ENCODE assay signal across 11 cellular contexts in the genomic region with DNA sequence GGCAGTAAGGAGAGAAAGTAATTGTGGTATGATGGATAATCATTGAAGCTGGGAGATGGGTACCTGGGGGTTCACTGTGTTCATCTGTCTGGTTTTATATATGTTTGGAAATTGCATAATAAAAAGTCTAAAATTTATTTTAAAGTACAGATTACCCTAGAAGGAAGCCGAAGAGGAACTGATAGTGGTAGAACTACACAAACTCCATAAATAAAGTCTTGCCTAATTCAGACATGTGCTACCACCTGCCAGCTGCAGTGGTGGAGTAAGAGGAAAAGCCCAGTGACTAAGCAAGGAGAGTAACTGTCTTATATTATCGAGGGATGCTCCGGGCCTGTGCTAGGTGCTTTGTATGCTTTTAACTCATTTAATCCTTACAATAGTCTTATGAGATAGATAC. TPM values are rescaled to one million over a fixed set of nuclear protein-coding genes. Genes with fewer than 3 reads are reported as not detected.
DNase-seq lines count a peak whose midpoint lies in the region; ATAC-seq and TF ChIP-seq lines count a peak whose summit lies in the region.
"Had no signal": no experiment of that assay in that cellular context is flagged by ENCODE, and none has a peak within 500 bp of the region (broad histone marks: within the 10 kb centered on the region; RNA-seq: fewer than 3 reads in every experiment).

No MANE protein-coding gene starts in this region.

- in situ Hi-C loops in transverse colon (cut with MboI; ENCODE audit: low pct_ligation_motif_present in 1 of 4, low pct_unique_long_range_greater_than_20kb in 1 of 4, low sequenced_read_pairs in 3 of 4), result no loop called here

- intact Hi-C loops in naive thymus-derived CD4-positive, alpha-beta T cell (cut with micrococcal nuclease), result no loop called here
- intact Hi-C loops in colonic mucosa (cut with DNase I), result no loop called here
- intact Hi-C loops in transverse colon (cut with DNase I; ENCODE audit: low total_unique reads), result no loop called here

- peaks cover 0 to 15% (median 10%) of the 10 kb centered on the region in 7 donors for H3K4me1 Mint-ChIP-seq in naive thymus-derived CD4-positive, alpha-beta T cell
- peaks cover 12% of the 10 kb centered on the region for H3K4me1 Mint-ChIP-seq in activated CD4-positive, alpha-beta memory T cell treated with anti-CD3 and anti-CD28 coated beads, Interleukin-2, amount 10 ng/mL, durations not matched to agents 7 days and 5 days

- no peak overlapping the region for H3K27ac ChIP-seq in MM.1S (ENCODE audit: low read length)
- H3K27ac ChIP-seq in naive thymus-derived CD4-positive, alpha-beta T cell (ENCODE audit: low read depth, low read length), result no peak overlapping the region
- no peak overlapping the region for H3K27ac ChIP-seq in colonic mucosa
- no peak overlapping the region for H3K27ac ChIP-seq in transverse colon
- no peak overlapping the region for H3K27ac ChIP-seq in coronary artery
- H3K27ac ChIP-seq: esophagus squamous epithelium had no signal

- H3K9me3 Mint-ChIP-seq in naive thymus-derived CD4-positive, alpha-beta T cell, result no peaks in the 10 kb centered on the region
- no peaks in the 10 kb centered on the region for H3K9me3 Mint-ChIP-seq in activated CD4-positive, alpha-beta memory T cell treated with anti-CD3 and anti-CD28 coated beads, Interleukin-2, amount 10 ng/mL, durations not matched to agents 7 days and 5 days
- H3K9me3 Mint-ChIP-seq: activated naive CD4-positive, alpha-beta T cell treated with anti-CD3 and anti-CD28 coated beads, Interleukin-2, amount 50 U/mL, for 24 hours; T-cell had no signal

- CTCF ChIA-PET in naive thymus-derived CD4-positive, alpha-beta T cell (lab: Charles Lee), result no interaction called here
- CTCF ChIA-PET in activated CD4-positive, alpha-beta memory T cell treated with anti-CD3 and anti-CD28 coated beads, Interleukin-2, amount 10 ng/mL, durations not matched to agents 7 days and 5 days (lab: Charles Lee), result interaction anchor here (1.0 kb wide), 1 partner anchor 122 kb away, joined by 3 read pairs; no protein-coding TSS in a partner anchor

- POLR2A ChIA-PET in naive thymus-derived CD4-positive, alpha-beta T cell (lab: Charles Lee), result interaction anchor here (0.9 to 1.3 kb wide), 4 partner anchors 51 to 86 kb away, joined by 3 to 4 read pairs (median 3); partner anchors contain the start of gene HNRNPU
- POLR2A ChIA-PET in activated CD4-positive, alpha-beta memory T cell treated with anti-CD3 and anti-CD28 coated beads, Interleukin-2, amount 10 ng/mL, durations not matched to agents 7 days and 5 days (lab: Charles Lee), result interaction anchor here (1.5 kb wide), 1 partner anchor 57 kb away, joined by 3 read pairs; no protein-coding TSS in a partner anchor

- H3K4me3 Mint-ChIP-seq in naive thymus-derived CD4-positive, alpha-beta T cell, result no peak overlapping the region
- no peak overlapping the region for H3K4me3 Mint-ChIP-seq in activated CD4-positive, alpha-beta memory T cell treated with anti-CD3 and anti-CD28 coated beads, Interleukin-2, amount 10 ng/mL, durations not matched to agents 7 days and 5 days
- H3K4me3 Mint-ChIP-seq: activated naive CD4-positive, alpha-beta T cell treated with anti-CD3 and anti-CD28 coated beads, Interleukin-2, amount 50 U/mL, for 24 hours; T-cell had no signal

- H3K9me2 ChIP-seq in MM.1S (replicated peaks; ENCODE audit: insufficient read depth, low read length), result no peaks in the 10 kb centered on the region

- H3K9ac ChIP-seq in MM.1S (ENCODE audit: low read length) (no peak overlapping the region), colonic mucosa (ENCODE audit: low read depth in 2 of 2, low read length in 2 of 2) (no peak overlapping the region)

- no peaks in the 10 kb centered on the region for H3F3A ChIP-seq in MM.1S (ENCODE audit: insufficient read depth, low read length)

- H3K4me2 ChIP-seq in MM.1S (ENCODE audit: low read depth, low read length), result no peak overlapping the region

- H3K27ac Mint-ChIP-seq in naive thymus-derived CD4-positive, alpha-beta T cell, result peak overlapping the region in 1 of 9 donors; percentile 71
- H3K27ac Mint-ChIP-seq in activated CD4-positive, alpha-beta memory T cell treated with anti-CD3 and anti-CD28 coated beads, Interleukin-2, amount 10 ng/mL, durations not matched to agents 7 days and 5 days, result no peak overlapping the region
- H3K27ac Mint-ChIP-seq: activated naive CD4-positive, alpha-beta T cell treated with anti-CD3 and anti-CD28 coated beads, Interleukin-2, amount 50 U/mL, for 24 hours; T-cell had no signal

- no peak for TF ChIP-seq POLR2A in transverse colon (IDR thresholded peaks at IDR 0.05)

- H3K27me3 ChIP-seq in MM.1S (replicated peaks; ENCODE audit: insufficient read depth, low read length) (no peaks in the 10 kb centered on the region; the same call in 1 of the 2 replicates), colonic mucosa (no peaks in the 10 kb centered on the region), transverse colon (no peaks in the 10 kb centered on the region)
- no peaks in the 10 kb centered on the region for H3K27me3 ChIP-seq in naive thymus-derived CD4-positive, alpha-beta T cell (ENCODE audit: control insufficient read depth in 2 of 2, insufficient read depth in 2 of 2, low read length in 2 of 2)
- H3K27me3 ChIP-seq: esophagus squamous epithelium had no signal

- no peak overlapping the region for H3K4me3 ChIP-seq in MM.1S (ENCODE audit: low read length)
- H3K4me3 ChIP-seq in naive thymus-derived CD4-positive, alpha-beta T cell (ENCODE audit: low read length), result no peak overlapping the region
- H3K4me3 ChIP-seq in colonic mucosa, result no peak overlapping the region
- no peak overlapping the region for H3K4me3 ChIP-seq in transverse colon
- no peak overlapping the region for H3K4me3 ChIP-seq in coronary artery
- H3K4me3 ChIP-seq: esophagus squamous epithelium had no signal

- no peak for TF ChIP-seq EP300 in transverse colon (IDR thresholded peaks at IDR 0.05; ENCODE audit: low read depth)

- H3K79me2 ChIP-seq in MM.1S (ENCODE audit: low read length), result no peaks in the 10 kb centered on the region

- peaks cover 0 to 31% (median 0%) of the 10 kb centered on the region in 5 donors for H3K27me3 Mint-ChIP-seq in naive thymus-derived CD4-positive, alpha-beta T cell
- peaks cover 19% of the 10 kb centered on the region for H3K27me3 Mint-ChIP-seq in activated CD4-positive, alpha-beta memory T cell treated with anti-CD3 and anti-CD28 coated beads, Interleukin-2, amount 10 ng/mL, durations not matched to agents 7 days and 5 days
- H3K27me3 Mint-ChIP-seq: activated naive CD4-positive, alpha-beta T cell treated with anti-CD3 and anti-CD28 coated beads, Interleukin-2, amount 50 U/mL, for 24 hours had no signal

- H4K20me1 ChIP-seq in MM.1S (ENCODE audit: insufficient read depth, low read length), result no peaks in the 10 kb centered on the region

- no peaks in the 10 kb centered on the region for H3K36me3 Mint-ChIP-seq in naive thymus-derived CD4-positive, alpha-beta T cell
- H3K36me3 Mint-ChIP-seq in activated CD4-positive, alpha-beta memory T cell treated with anti-CD3 and anti-CD28 coated beads, Interleukin-2, amount 10 ng/mL, durations not matched to agents 7 days and 5 days (ENCODE audit: low read depth), result no peaks in the 10 kb centered on the region
- H3K36me3 Mint-ChIP-seq: activated naive CD4-positive, alpha-beta T cell treated with anti-CD3 and anti-CD28 coated beads, Interleukin-2, amount 50 U/mL, for 24 hours; T-cell had no signal

- H3K9me3 ChIP-seq in MM.1S (replicated peaks; ENCODE audit: insufficient read depth, low read length) (no peaks in the 10 kb centered on the region), colonic mucosa (no peaks in the 10 kb centered on the region), transverse colon (no peaks in the 10 kb centered on the region)
- H3K9me3 ChIP-seq in naive thymus-derived CD4-positive, alpha-beta T cell (ENCODE audit: control insufficient read depth in 2 of 3, low read length in 3 of 3), result no peaks in the 10 kb centered on the region
- H3K9me3 ChIP-seq: esophagus squamous epithelium had no signal

- no peaks in the 10 kb centered on the region for H3K36me3 ChIP-seq in MM.1S (replicated peaks; ENCODE audit: insufficient read depth, low read length)
- H3K36me3 ChIP-seq in naive thymus-derived CD4-positive, alpha-beta T cell (ENCODE audit: control insufficient read depth in 2 of 3, insufficient read depth in 3 of 3, low read length in 3 of 3), result no peaks in the 10 kb centered on the region
- no peaks in the 10 kb centered on the region for H3K36me3 ChIP-seq in colonic mucosa
- H3K36me3 ChIP-seq in transverse colon, result no peaks in the 10 kb centered on the region
- H3K36me3 ChIP-seq: esophagus squamous epithelium had no signal

- no peak overlapping the region for H2AFZ ChIP-seq in MM.1S (ENCODE audit: low read length)

- ATAC-seq in GM19043 (IDR thresholded peaks at IDR 0.05; ENCODE audit: low read depth, unreplicated experiment), result peak; percentile 57
- peak; percentile 53 for ATAC-seq in HG02763 (IDR thresholded peaks at IDR 0.05; ENCODE audit: unreplicated experiment)
- ATAC-seq in naive thymus-derived CD4-positive, alpha-beta T cell, result peak; percentile 19
- ATAC-seq: T-cell had no signal

- peaks cover 6% of the 10 kb centered on the region for H3K4me1 ChIP-seq in MM.1S (ENCODE audit: low read length)
- peaks cover 6 to 7% of the 10 kb centered on the region in 2 donors for H3K4me1 ChIP-seq in naive thymus-derived CD4-positive, alpha-beta T cell (ENCODE audit: control insufficient read depth in 2 of 2, insufficient read depth in 2 of 2, low read length in 2 of 2)
- no peaks in the 10 kb centered on the region for H3K4me1 ChIP-seq in colonic mucosa
- peaks cover 0 to 7% (median 5%) of the 10 kb centered on the region in 4 donors for H3K4me1 ChIP-seq in transverse colon

- DNase-seq in MM.1S (peak; percentile 25), colonic mucosa (no peak), transverse colon (no peak), coronary artery (ENCODE audit: low spot score) (no peak)
- DNase-seq in naive thymus-derived CD4-positive, alpha-beta T cell, result no peak
- no peak for DNase-seq in activated CD4-positive, alpha-beta memory T cell treated with anti-CD3 and anti-CD28 coated beads, Interleukin-2, amount 10 ng/mL, durations not matched to agents 7 days and 5 days
- DNase-seq: esophagus squamous epithelium, T-cell had no signal

- TF ChIP-seq CTCF in MM.1S (IDR thresholded peaks at IDR 0.05; ENCODE audit: low read length) (no peak), colonic mucosa (IDR thresholded peaks at IDR 0.05) (no peak), transverse colon (IDR thresholded peaks at IDR 0.05) (no peak), coronary artery (IDR thresholded peaks at IDR 0.05) (no peak)

- WGBS in transverse colon (ENCODE audit: low coverage in 1 of 2), 2 donors, result 56 to 74% methylated on average over 3 of the region's 3 CpGs

RNA-seq across cellular contexts. Expression of gene HNRNPU, which starts 56.6 kb away (rescaled TPM):
- 100 to 1,000 TPM; 378 to 509 (median 428) TPM for total RNA-seq in naive thymus-derived CD4-positive, alpha-beta T cell
- polyA plus RNA-seq in naive thymus-derived CD4-positive, alpha-beta T cell, result 100 to 1,000 TPM; 282 to 474 TPM
- total RNA-seq in activated CD4-positive, alpha-beta memory T cell treated with anti-CD3 and anti-CD28 coated beads, Interleukin-2, amount 10 ng/mL, durations not matched to agents 7 days and 5 days, result 100 to 1,000 TPM; 364 to 371 TPM
- total RNA-seq in colonic mucosa, result 100 to 1,000 TPM; 218 to 370 TPM
- total RNA-seq in transverse colon, result 100 to 1,000 TPM; 223 to 364 (median 237) TPM
